ENCODE assay signal across 1 cellular context in genomic region chr2:106658616-106659015, GRCh38.
TF ChIP-seq lines count a peak whose summit lies in the region.

No MANE protein-coding gene starts in this region.

TF ChIP-seq in HepG2, 621 proteins besides CTCF, POLR2A, EP300 and RAD21 (continued from another document):
- no peak for TF ChIP-seq HMGXB3 (CRISPR knock-in tag; IDR thresholded peaks at IDR 0.05; ENCODE audit: borderline replicate concordance)
- TF ChIP-seq TEAD3 (CRISPR knock-in tag; optimal IDR thresholded peaks at IDR 0.05; ENCODE audit: borderline replicate concordance), result no peak
- no peak for TF ChIP-seq ZNF354B (CRISPR knock-in tag; IDR thresholded peaks at IDR 0.05)
- TF ChIP-seq CREB1 (IDR thresholded peaks at IDR 0.05), result peak; percentile 65
- TF ChIP-seq CREB1 (CRISPR knock-in tag; IDR thresholded peaks at IDR 0.05), result no peak
- no peak for TF ChIP-seq NFE2L2 (IDR thresholded peaks at IDR 0.05; ENCODE audit: low read length)
